In genomic region chr18:10951631-10952544, GRCh38 we compare ENCODE assay signal across 27 cellular contexts.
A peak's percentile ranks its signal among the peaks of the same experiment; 100 is the strongest.
DNase-seq lines count a peak whose midpoint lies in the region; ATAC-seq and TF ChIP-seq lines count a peak whose summit lies in the region.
"Had no signal": no experiment of that assay in that cellular context is flagged by ENCODE, and none has a peak within 500 bp of the region (broad histone marks: within the 10 kb centered on the region; RNA-seq: fewer than 3 reads in every experiment).

No MANE protein-coding gene starts in this region.

- no peaks in the 10 kb centered on the region for H3K9me3 ChIP-seq in prostate gland
- H3K9me3 ChIP-seq in tibial artery, result peaks cover 0 to 7% (median 0%) of the 10 kb centered on the region in 3 donors
- H3K9me3 ChIP-seq: SJCRH30 had no signal

- no peak for TF ChIP-seq POLR2A in prostate gland (IDR thresholded peaks at IDR 0.05)

- TF ChIP-seq CTCF in GM12864 (IDR thresholded peaks at IDR 0.05; ENCODE audit: low read depth, low read length, missing control alignments) (no peak), GM10266 (IDR thresholded peaks at IDR 0.05; ENCODE audit: control insufficient read depth, insufficient read depth, low read depth, missing control alignments) (no peak), prostate gland (IDR thresholded peaks at IDR 0.05) (no peak), tibial artery (IDR thresholded peaks at IDR 0.05) (no peak)

- H3K27me3 ChIP-seq in prostate gland (replicated peaks; ENCODE audit: insufficient read depth) (no peaks in the 10 kb centered on the region), tibial artery (no peaks in the 10 kb centered on the region)
- H3K27me3 ChIP-seq: foreskin keratinocyte, SJCRH30 had no signal

- no peaks in the 10 kb centered on the region for H3K4me1 ChIP-seq in prostate gland (replicated peaks)
- no peaks in the 10 kb centered on the region for H3K4me1 ChIP-seq in tibial artery
- H3K4me1 ChIP-seq: foreskin keratinocyte, heart right ventricle, SJCRH30 had no signal

- H3K36me3 ChIP-seq in prostate gland (no peaks in the 10 kb centered on the region), tibial artery (no peaks in the 10 kb centered on the region)
- H3K36me3 ChIP-seq: heart right ventricle, SJCRH30 had no signal

- ATAC-seq in GM18867 (IDR thresholded peaks at IDR 0.05; ENCODE audit: unreplicated experiment), result peak; percentile 28
- peak; percentile 30 for ATAC-seq in HG02678 (IDR thresholded peaks at IDR 0.05; ENCODE audit: unreplicated experiment)
- ATAC-seq: activated naive CD4-positive, alpha-beta T cell treated with anti-CD3 and anti-CD28 coated beads, Interleukin-2, amount 50 U/mL, for 72 hours; CD8-positive, alpha-beta T cell; effector memory CD8-positive, alpha-beta T cell; foreskin keratinocyte; heart right ventricle; mucosa of descending colon; natural killer cell treated with Interleukin-12 subunit alpha and Interleukin-12 subunit beta and Interleukin-15 and Interleukin-18, amount 100 ng/mL, for 72 hours; stimulated activated naive CD8-positive, alpha-beta T cell treated with anti-CD3 and anti-CD28 coated beads, Interleukin-15, Interleukin-2, amounts not matched to agents 100 U/mL and 50 U/mL, for 24 hours had no signal

- H3K4me3 ChIP-seq in GM12864 (ENCODE audit: low read depth, low read length) (no peak overlapping the region), prostate gland (no peak overlapping the region), tibial artery (no peak overlapping the region)
- H3K4me3 ChIP-seq: coronary artery, heart right ventricle, lung, mucosa of descending colon, SJCRH30 had no signal

- intact Hi-C loops in prostate gland (cut with DNase I), result no loop called here
- intact Hi-C loops in tibial artery (cut with DNase I; ENCODE audit: low total_unique reads), result no loop called here

- DNase-seq in GM12864 (ENCODE audit: low read depth) (peak; percentile 45), OCI-M1 (lab: John Stamatoyannopoulos, UW) (peak; percentile 39), GM10266 (ENCODE audit: extremely low spot score) (no peak), prostate gland (ENCODE audit: low spot score) (no peak), tibial artery (no peak), DMS153 treated with DMSO at 0.1 percent for 48 hours (lab: John Stamatoyannopoulos, UW; ENCODE audit: unreplicated experiment) (no peak)
- DNase-seq: activated CD4-positive, alpha-beta memory T cell treated with anti-CD3 and anti-CD28 coated beads, Interleukin-2, amount 10 ng/mL, durations not matched to agents 7 days and 5 days; activated CD4-positive, CD25-positive, alpha-beta regulatory T cell; aorta; CD8-positive, alpha-beta T cell; DMS153; effector memory CD8-positive, alpha-beta T cell; foreskin keratinocyte; heart right ventricle; IMR-90; kidney glomerular epithelial cell; mucosa of descending colon; NCI-H1105 treated with DMSO at 0.1 percent for 48 hours; NCI-H2029; SJCRH30; stimulated activated naive CD8-positive, alpha-beta T cell treated with anti-CD3 and anti-CD28 coated beads, Interleukin-15, Interleukin-2, amounts not matched to agents 100 U/mL and 50 U/mL, for 24 hours had no signal

- H3K27ac ChIP-seq in prostate gland, result no peak overlapping the region
- no peak overlapping the region for H3K27ac ChIP-seq in tibial artery
- H3K27ac ChIP-seq: coronary artery, foreskin keratinocyte, heart right ventricle, SJCRH30 had no signal

- 59% methylated on average over 1 of the region's 1 CpG for WGBS in prostate gland

Comparison
In these comparisons a context has a peak if more than half of its experiments do, and no peak if none do; other contexts are left out.
1. DNase-seq: peak in GM12864 (single experiment) and OCI-M1 (single experiment); none in GM10266 (single experiment), prostate gland (single experiment), tibial artery (0 of 2) and DMS153 treated with DMSO at 0.1 percent for 48 hours (single experiment).